ENCODE assay signal across 12 cellular contexts in the genomic region with DNA sequence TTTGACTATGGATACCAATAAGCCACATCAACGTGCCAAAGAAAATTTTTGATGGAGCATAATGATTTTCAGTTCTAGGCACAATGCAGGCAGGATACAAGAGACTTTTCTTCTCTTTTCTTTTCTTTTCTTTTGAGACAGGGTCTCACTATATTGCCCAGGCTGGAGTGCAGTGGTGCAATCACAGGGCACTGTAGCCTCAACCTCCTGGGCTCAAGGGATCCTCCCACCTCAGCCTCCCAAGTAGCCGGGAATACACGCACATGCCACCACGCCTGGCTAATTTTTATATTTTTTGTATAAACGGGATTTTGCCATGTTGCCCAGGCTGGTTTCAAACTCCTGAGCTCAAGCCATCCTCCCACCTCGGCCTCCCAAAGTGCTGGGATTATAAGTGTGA. TPM values are rescaled to one million over a fixed set of nuclear protein-coding genes. Genes with fewer than 3 reads are reported as not detected.
"Had no signal": no experiment of that assay in that cellular context is flagged by ENCODE, and none has a peak within 500 bp of the region (broad histone marks: within the 10 kb centered on the region; RNA-seq: fewer than 3 reads in every experiment).

No MANE protein-coding gene starts in this region.

RNA-seq across cellular contexts. Expression of a gene that starts 7.4 kb away (rescaled TPM):
- total RNA-seq: stomach, suprapubic skin, thoracic aorta, tibial nerve, urinary bladder, vagina had no signal
- polyA plus RNA-seq: stomach, urinary bladder had no signal

RNA-seq across cellular contexts. Expression of a gene that starts 50.2 kb away (rescaled TPM):
- total RNA-seq: subcutaneous adipose tissue, suprapubic skin, temporal lobe, thoracic aorta, tibial nerve, upper lobe of left lung, upper lobe of right lung, ureter, urinary bladder, uterus, vagina had no signal
- polyA plus RNA-seq: urinary bladder had no signal
